In genomic region chr1:152347116-152347728, GRCh38 we compare ENCODE assay signal across 8 cellular contexts. TPM values are rescaled to one million over a fixed set of nuclear protein-coding genes. Genes with fewer than 3 reads are reported as not detected.
DNase-seq lines count a peak whose midpoint lies in the region; ATAC-seq, FAIRE-seq and TF ChIP-seq lines count a peak whose summit lies in the region.

No MANE protein-coding gene starts in this region.

- H3K9me3 ChIP-seq in heart left ventricle (no peaks in the 10 kb centered on the region), body of pancreas (no peaks in the 10 kb centered on the region), HepG2 (ENCODE audit: low read length) (peaks cover 3% of the 10 kb centered on the region)

- no peak for TF ChIP-seq EP300 in HepG2 (IDR thresholded peaks at IDR 0.05; ENCODE audit: low read depth in 2 of 2, low read length in 2 of 2)
- TF ChIP-seq EP300 in HepG2 (CRISPR knock-in tag; IDR thresholded peaks at IDR 0.05; ENCODE audit: borderline replicate concordance), result no peak

- no peaks in the 10 kb centered on the region for H3K79me2 ChIP-seq in HepG2 (ENCODE audit: insufficient read depth, low read length)

- no peak overlapping the region for H3K9ac ChIP-seq in HepG2 (ENCODE audit: insufficient read depth, low read depth, low read length)

- peak in 1 of 5 donors; percentile 8 for DNase-seq in heart left ventricle
- DNase-seq in cardiac septum (ENCODE audit: low spot score), result no peak
- peak; percentile 64 for DNase-seq in Jurkat, Clone E6-1 (ENCODE audit: low read depth, low spot score)
- DNase-seq in SK-MEL-5 (ENCODE audit: low read depth, low spot score), result peak; percentile 90
- peak; percentile 41 to 60 (median 46) for DNase-seq in body of pancreas
- DNase-seq in HepG2 (ENCODE audit: low spot score), result peak; percentile 50
- DNase-seq in stimulated activated effector memory CD8-positive, alpha-beta T cell treated with anti-CD3 and anti-CD28 coated beads, Interleukin-12 subunit alpha, Interleukin-12 subunit beta, amount 100 ng/mL, for 72 hours (ENCODE audit: low spot score in 2 of 2), result peak; percentile 56 to 72

- POLR2A ChIA-PET in HepG2 (lab: Yijun Ruan, JAX), result no interaction called here

- no peak for TF ChIP-seq RAD21 in HepG2 (CRISPR knock-in tag; IDR thresholded peaks at IDR 0.05)

- H3K36me3 ChIP-seq in heart left ventricle, result no peaks in the 10 kb centered on the region
- no peaks in the 10 kb centered on the region for H3K36me3 ChIP-seq in body of pancreas (replicated peaks in 1 of 2; ENCODE audit: insufficient read depth in 1 of 2, low read depth in 2 of 2)
- no peaks in the 10 kb centered on the region for H3K36me3 ChIP-seq in HepG2 (replicated peaks in 1 of 2; ENCODE audit: control insufficient read depth in 1 of 2, insufficient read depth in 2 of 2, low read length in 2 of 2)

- H2AFZ ChIP-seq in HepG2 (ENCODE audit: low read length), result no peak overlapping the region

- CTCF ChIA-PET in HepG2 (lab: Yijun Ruan, JAX; ENCODE audit: low intra/inter-chr PET ratio, low total read pairs), result interaction anchor here (1.3 kb wide), 1 partner anchor 205 kb away, joined by 3 read pairs; no protein-coding TSS in a partner anchor

- FAIRE-seq in HepG2 (lab: Jason Lieb, UNC), result peak; percentile 52

- no TSS peak for BruUV-seq in HepG2 (replicated peaks; lab: Mats Ljungman, UMichigan)

- H3K27ac ChIP-seq in heart left ventricle (no peak overlapping the region), body of pancreas (no peak overlapping the region), HepG2 (ENCODE audit: extremely low read length, insufficient read depth, low read length) (no peak overlapping the region)

- H3K4me1 ChIP-seq in heart left ventricle (no peaks in the 10 kb centered on the region), body of pancreas (no peaks in the 10 kb centered on the region), HepG2 (ENCODE audit: insufficient read depth, low read length) (no peaks in the 10 kb centered on the region)

- H3K27ac Mint-ChIP-seq in stimulated activated effector memory CD8-positive, alpha-beta T cell treated with anti-CD3 and anti-CD28 coated beads, Interleukin-12 subunit alpha, Interleukin-12 subunit beta, amount 100 ng/mL, for 72 hours, result no peak overlapping the region

- WGBS in heart left ventricle, 4 donors, result 7 to 26% (median 12%) methylated on average over 8 of the region's 8 CpGs
- WGBS in body of pancreas, 2 donors, result 8 to 10% methylated on average over 8 of the region's 8 CpGs
- WGBS in HepG2 (ENCODE audit: low lambda C conversion rate), result 0% methylated on average over 8 of the region's 8 CpGs

- H4K20me1 ChIP-seq in HepG2 (ENCODE audit: insufficient read depth, low read length), result no peaks in the 10 kb centered on the region

- H3K4me3 ChIP-seq in heart left ventricle (no peak overlapping the region), body of pancreas (no peak overlapping the region), HepG2 (replicated peaks in 1 of 3; ENCODE audit: insufficient read depth in 1 of 3, low read depth in 2 of 3, low read length in 3 of 3) (no peak overlapping the region)
- no peak overlapping the region for H3K4me3 ChIP-seq in Jurkat, Clone E6-1 (ENCODE audit: low read length)

- H3K4me1 Mint-ChIP-seq in stimulated activated effector memory CD8-positive, alpha-beta T cell treated with anti-CD3 and anti-CD28 coated beads, Interleukin-12 subunit alpha, Interleukin-12 subunit beta, amount 100 ng/mL, for 72 hours, result no peaks in the 10 kb centered on the region

- intact Hi-C loops in heart left ventricle (cut with DNase I) (loop anchor here in 4 of 10 donors (2.0 to 10.0 kb wide), 5 partner anchors 110 to 292 kb away; no protein-coding TSS in a partner anchor), cardiac septum (cut with DNase I) (loop anchor here (5.0 kb wide), 2 partner anchors 95 to 155 kb away; no protein-coding TSS in a partner anchor), body of pancreas (cut with DNase I) (no loop called here), HepG2 (cut with micrococcal nuclease; ENCODE audit: unreplicated experiment) (loop anchor here (2.0 to 10.0 kb wide), 3 partner anchors 112 to 292 kb away; no protein-coding TSS in a partner anchor)

- ATAC-seq in heart left ventricle (no peak), body of pancreas (no peak), HepG2 (peak; percentile 46; the same call in 2 of the 3 replicates), GM18873 (IDR thresholded peaks at IDR 0.05; ENCODE audit: low FRiP score, unreplicated experiment) (no peak)
- ATAC-seq in stimulated activated effector memory CD8-positive, alpha-beta T cell treated with anti-CD3 and anti-CD28 coated beads, Interleukin-12 subunit alpha, Interleukin-12 subunit beta, amount 100 ng/mL, for 72 hours, result peak; percentile 62

- in situ Hi-C loops in SK-MEL-5 (cut with HindIII; ENCODE audit: low pct_unique_long_range_greater_than_20kb, low sequenced_read_pairs) (no loop called here), HepG2 (cut with HindIII; ENCODE audit: extremely low pct_ligation_motif_present, low pct_unique_long_range_greater_than_20kb) (no loop called here)

- H3K4me3 Mint-ChIP-seq in stimulated activated effector memory CD8-positive, alpha-beta T cell treated with anti-CD3 and anti-CD28 coated beads, Interleukin-12 subunit alpha, Interleukin-12 subunit beta, amount 100 ng/mL, for 72 hours, result no peak overlapping the region

- H3K9me3 Mint-ChIP-seq in stimulated activated effector memory CD8-positive, alpha-beta T cell treated with anti-CD3 and anti-CD28 coated beads, Interleukin-12 subunit alpha, Interleukin-12 subunit beta, amount 100 ng/mL, for 72 hours, result no peaks in the 10 kb centered on the region

- no peaks in the 10 kb centered on the region for H3K36me3 Mint-ChIP-seq in stimulated activated effector memory CD8-positive, alpha-beta T cell treated with anti-CD3 and anti-CD28 coated beads, Interleukin-12 subunit alpha, Interleukin-12 subunit beta, amount 100 ng/mL, for 72 hours

- H3K4me2 ChIP-seq in HepG2 (ENCODE audit: low read depth, low read length), result no peak overlapping the region

- no peaks in the 10 kb centered on the region for H3K27me3 ChIP-seq in heart left ventricle
- peaks cover 0 to 4% of the 10 kb centered on the region in 2 donors for H3K27me3 ChIP-seq in body of pancreas
- no peaks in the 10 kb centered on the region for H3K27me3 ChIP-seq in HepG2 (ENCODE audit: control insufficient read depth in 1 of 2, insufficient read depth in 2 of 2, low read length in 2 of 2)

- TF ChIP-seq CTCF in heart left ventricle (IDR thresholded peaks at IDR 0.05) (peak; percentile 64 to 91 (median 74)), body of pancreas (IDR thresholded peaks at IDR 0.05) (peak; percentile 63 to 86 (median 70)), HepG2 (CRISPR knock-in tag; IDR thresholded peaks at IDR 0.05) (peak; percentile 70)

- TF ChIP-seq POLR2A in heart left ventricle (IDR thresholded peaks at IDR 0.05), result no peak
- no peak for TF ChIP-seq POLR2A in body of pancreas (IDR thresholded peaks at IDR 0.05)
- TF ChIP-seq POLR2A in HepG2 (IDR thresholded peaks at IDR 0.05; ENCODE audit: insufficient read depth in 1 of 2, low read depth in 2 of 2, low read length in 2 of 2), result no peak

RNA-seq across cellular contexts. Expression of gene FLG2, which starts 12.6 kb away (rescaled TPM):
- total RNA-seq in heart left ventricle, result not detected
- not detected for polyA plus RNA-seq in heart left ventricle
- not detected for total RNA-seq in cardiac septum
- polyA plus RNA-seq in Jurkat, Clone E6-1 (2012; ENCODE audit: insufficient read depth, insufficient read length), result not detected
- not detected in 2 replicates for total RNA-seq in SK-MEL-5 (2014; rRNA removed; shearing (Covaris generic))
- not detected in 2 replicates for polyA plus RNA-seq in SK-MEL-5 (2015; cell fraction: cytosol; rRNA removed)
- polyA plus RNA-seq in SK-MEL-5 (2015; cell fraction: nucleus; rRNA removed), result not detected in 2 replicates
- not detected for total RNA-seq in body of pancreas
- total RNA-seq in HepG2 (2016; rRNA removed; fragmentation: Illumina TruSeq; extraction: Trizol), result not detected in 2 replicates
- total RNA-seq in HepG2 (2016; cell fraction: cytosol; rRNA removed; fragmentation: Illumina TruSeq; extraction: Trizol; ENCODE audit: low read depth), result under 0.01 TPM in 1 of 2 replicates, not detected in the other
- not detected in 2 replicates for total RNA-seq in HepG2 (2016; cell fraction: insoluble cytoplasmic fraction; rRNA removed; fragmentation: Illumina TruSeq; extraction: Trizol)
- not detected in 2 replicates for total RNA-seq in HepG2 (2016; cell fraction: membrane; rRNA removed; fragmentation: Illumina TruSeq; extraction: Trizol)
- not detected in 2 replicates for total RNA-seq in HepG2 (2016; cell fraction: nucleus; rRNA removed; fragmentation: Illumina TruSeq; extraction: Trizol)
- not detected in 2 replicates for polyA plus RNA-seq in HepG2 (2011; rRNA removed)
- polyA plus RNA-seq in HepG2 (2011; cell fraction: cytosol; rRNA removed), result not detected in 2 replicates
- not detected in 2 replicates for polyA plus RNA-seq in HepG2 (2011; cell fraction: nucleus; rRNA removed)
- polyA plus RNA-seq in HepG2 (2012), result not detected in 2 replicates
- polyA plus RNA-seq in HepG2 (2016; cell fraction: cytosol; fragmentation: Illumina TruSeq; extraction: Trizol; ENCODE audit: low read depth), result not detected in 2 replicates
- polyA plus RNA-seq in HepG2 (2016; cell fraction: insoluble cytoplasmic fraction; fragmentation: Illumina TruSeq; extraction: Trizol; ENCODE audit: low read depth), result not detected in 2 replicates
- not detected in 2 replicates for polyA plus RNA-seq in HepG2 (2016; cell fraction: membrane; fragmentation: Illumina TruSeq; extraction: Trizol; ENCODE audit: low read depth)
- not detected in 2 replicates for polyA plus RNA-seq in HepG2 (2016; cell fraction: nucleus; fragmentation: Illumina TruSeq; extraction: Trizol; ENCODE audit: insufficient read depth, low read depth)
- not detected in 2 replicates for polyA minus RNA-seq in HepG2 (2011; rRNA and poly(A)+ RNA removed; ENCODE audit: low replicate concordance)
- polyA minus RNA-seq in HepG2 (2011; cell fraction: cytosol; rRNA and poly(A)+ RNA removed), result not detected in 2 replicates
- not detected in 2 replicates for polyA minus RNA-seq in HepG2 (2011; cell fraction: nucleus; rRNA and poly(A)+ RNA removed)

RNA-seq across cellular contexts. Expression of gene FLG, which starts 22.2 kb away (rescaled TPM):
- total RNA-seq in heart left ventricle, result under 1 TPM in 1 of 9 donors, not detected in 8; 0.04 TPM
- polyA plus RNA-seq in heart left ventricle, result under 1 TPM; under 0.01 to 0.01 TPM
- total RNA-seq in cardiac septum, result 0.03 TPM
- not detected for polyA plus RNA-seq in Jurkat, Clone E6-1 (2012; ENCODE audit: insufficient read depth, insufficient read length)
- total RNA-seq in SK-MEL-5 (2014; rRNA removed; shearing (Covaris generic)), result not detected in 2 replicates
- not detected in 2 replicates for polyA plus RNA-seq in SK-MEL-5 (2015; cell fraction: cytosol; rRNA removed)
- polyA plus RNA-seq in SK-MEL-5 (2015; cell fraction: nucleus; rRNA removed), result not detected in 2 replicates
- not detected for total RNA-seq in body of pancreas
- total RNA-seq in HepG2 (2016; rRNA removed; fragmentation: Illumina TruSeq; extraction: Trizol), result not detected in 2 replicates
- total RNA-seq in HepG2 (2016; cell fraction: cytosol; rRNA removed; fragmentation: Illumina TruSeq; extraction: Trizol; ENCODE audit: low read depth), result not detected in 2 replicates
- not detected in 2 replicates for total RNA-seq in HepG2 (2016; cell fraction: insoluble cytoplasmic fraction; rRNA removed; fragmentation: Illumina TruSeq; extraction: Trizol)
- total RNA-seq in HepG2 (2016; cell fraction: membrane; rRNA removed; fragmentation: Illumina TruSeq; extraction: Trizol), result not detected in 2 replicates
- not detected in 2 replicates for total RNA-seq in HepG2 (2016; cell fraction: nucleus; rRNA removed; fragmentation: Illumina TruSeq; extraction: Trizol)
- 0.01 TPM in 1 of 2 replicates, not detected in the other for polyA plus RNA-seq in HepG2 (2011; rRNA removed)
- polyA plus RNA-seq in HepG2 (2011; cell fraction: cytosol; rRNA removed), result under 0.01 TPM in 1 of 2 replicates, not detected in the other
- polyA plus RNA-seq in HepG2 (2011; cell fraction: nucleus; rRNA removed), result 0.03 TPM in 1 of 2 replicates, not detected in the other
- polyA plus RNA-seq in HepG2 (2012), result not detected in 2 replicates
- not detected in 2 replicates for polyA plus RNA-seq in HepG2 (2016; cell fraction: cytosol; fragmentation: Illumina TruSeq; extraction: Trizol; ENCODE audit: low read depth)
- not detected in 2 replicates for polyA plus RNA-seq in HepG2 (2016; cell fraction: insoluble cytoplasmic fraction; fragmentation: Illumina TruSeq; extraction: Trizol; ENCODE audit: low read depth)
- not detected in 2 replicates for polyA plus RNA-seq in HepG2 (2016; cell fraction: membrane; fragmentation: Illumina TruSeq; extraction: Trizol; ENCODE audit: low read depth)
- not detected in 2 replicates for polyA plus RNA-seq in HepG2 (2016; cell fraction: nucleus; fragmentation: Illumina TruSeq; extraction: Trizol; ENCODE audit: insufficient read depth, low read depth)
- polyA minus RNA-seq in HepG2 (2011; rRNA and poly(A)+ RNA removed; ENCODE audit: low replicate concordance), result 0.06 and 0.07 TPM in 2 replicates
- polyA minus RNA-seq in HepG2 (2011; cell fraction: cytosol; rRNA and poly(A)+ RNA removed), result not detected in 2 replicates
- not detected in 2 replicates for polyA minus RNA-seq in HepG2 (2011; cell fraction: nucleus; rRNA and poly(A)+ RNA removed)

Comparison
In these comparisons a context has a peak if more than half of its experiments do, and no peak if none do; other contexts are left out.
1. ATAC-seq: peak in HepG2 (single experiment) and stimulated activated effector memory CD8-positive, alpha-beta T cell treated with anti-CD3 and anti-CD28 coated beads, Interleukin-12 subunit alpha, Interleukin-12 subunit beta, amount 100 ng/mL, for 72 hours (single experiment); none in heart left ventricle (0 of 4), body of pancreas (single experiment) and GM18873 (single experiment).
2. Peak in every context shown above with its lines, with median percentiles within 50 percentile points of each other: CTCF ChIP-seq.